ENCODE assay signal across 10 cellular contexts in the genomic region with DNA sequence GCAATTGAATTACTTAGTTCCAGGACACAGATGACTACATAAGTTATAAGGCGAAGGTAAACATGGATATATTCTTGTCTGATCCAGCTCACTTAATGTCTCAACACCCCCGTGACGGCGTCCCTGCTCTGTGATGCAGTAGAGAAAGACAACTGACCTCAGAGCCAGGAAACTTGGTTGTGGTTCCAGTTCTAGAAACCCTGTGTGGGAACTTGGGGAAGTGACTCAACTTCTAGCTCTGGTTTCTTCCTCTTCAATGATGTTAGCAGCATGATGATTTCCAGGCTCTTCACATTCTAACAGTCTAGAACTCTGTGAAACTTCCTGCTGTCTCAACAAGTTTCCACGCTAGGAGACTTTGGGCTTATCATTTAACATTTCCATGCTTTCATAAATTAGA. TPM values are rescaled to one million over a fixed set of nuclear protein-coding genes. Genes with fewer than 3 reads are reported as not detected.
A peak's percentile ranks its signal among the peaks of the same experiment; 100 is the strongest.
DNase-seq lines count a peak whose midpoint lies in the region; ATAC-seq and TF ChIP-seq lines count a peak whose summit lies in the region.
"Had no signal": no experiment of that assay in that cellular context is flagged by ENCODE, and none has a peak within 500 bp of the region (broad histone marks: within the 10 kb centered on the region; RNA-seq: fewer than 3 reads in every experiment).

No MANE protein-coding gene starts in this region.

- no peak overlapping the region for H3K27ac Mint-ChIP-seq in activated CD8-positive, alpha-beta memory T cell treated with anti-CD3 and anti-CD28 coated beads, Interleukin-2, amount 10 ng/mL, durations not matched to agents 7 days and 5 days
- no peak overlapping the region for H3K27ac Mint-ChIP-seq in Caco-2 (ENCODE audit: unreplicated experiment)

- peaks cover 3% of the 10 kb centered on the region for H3K36me3 Mint-ChIP-seq in activated CD8-positive, alpha-beta memory T cell treated with anti-CD3 and anti-CD28 coated beads, Interleukin-2, amount 10 ng/mL, durations not matched to agents 7 days and 5 days
- H3K36me3 Mint-ChIP-seq in Caco-2 (ENCODE audit: insufficient read depth, unreplicated experiment), result no peaks in the 10 kb centered on the region

- no peaks in the 10 kb centered on the region for H3K4me1 ChIP-seq in Caco-2

- H3K36me3 ChIP-seq in Caco-2 (ENCODE audit: control insufficient read depth, insufficient read depth, low read length), result no peaks in the 10 kb centered on the region

- no peaks in the 10 kb centered on the region for H3K27me3 ChIP-seq in Caco-2 (replicated peaks; ENCODE audit: control insufficient read depth, insufficient read depth, low read length)

- POLR2A ChIA-PET in Caco-2 (lab: Charles Lee), result no interaction called here

- no peak for TF ChIP-seq CTCF in NB4 (IDR thresholded peaks at IDR 0.05; ENCODE audit: low read depth, low read length)
- TF ChIP-seq CTCF in fibroblast of villous mesenchyme (IDR thresholded peaks at IDR 0.05; ENCODE audit: insufficient read depth, low read depth, low read length), result no peak
- TF ChIP-seq CTCF in Caco-2 (IDR thresholded peaks at IDR 0.05; ENCODE audit: insufficient read depth in 1 of 2, low read depth in 1 of 2, low read length in 1 of 2, severe bottlenecking in 1 of 2, unreplicated experiment in 1 of 2), result no peak

- H3K9me3 ChIP-seq in Caco-2, result no peaks in the 10 kb centered on the region

- H3K27me3 Mint-ChIP-seq in activated CD8-positive, alpha-beta memory T cell treated with anti-CD3 and anti-CD28 coated beads, Interleukin-2, amount 10 ng/mL, durations not matched to agents 7 days and 5 days, result peaks cover 84% of the 10 kb centered on the region
- peaks cover 12% of the 10 kb centered on the region for H3K27me3 Mint-ChIP-seq in Caco-2 (ENCODE audit: insufficient read depth, unreplicated experiment)

- DNase-seq in NB4 (ENCODE audit: low read depth), result peak; percentile 39
- DNase-seq in activated CD8-positive, alpha-beta memory T cell treated with anti-CD3 and anti-CD28 coated beads, Interleukin-2, amount 10 ng/mL, durations not matched to agents 7 days and 5 days, result peak; percentile 89
- peak; percentile 84 for DNase-seq in fibroblast of villous mesenchyme (ENCODE audit: low read depth)
- DNase-seq in stimulated activated CD8-positive, alpha-beta memory T cell treated with anti-CD3 and anti-CD28 coated beads, Interleukin-7, amount 100 ng/mL, for 4 hours (ENCODE audit: low read depth in 2 of 2), result peak; percentile 3 to 8
- no peak for DNase-seq in Caco-2
- no peak for DNase-seq in NOMO-1 treated with dmso at 0.1 percent for 144 hours (lab: John Stamatoyannopoulos, UW; ENCODE audit: unreplicated experiment)
- DNase-seq: NCI-H1930 had no signal

- H3K9me3 Mint-ChIP-seq in activated CD8-positive, alpha-beta memory T cell treated with anti-CD3 and anti-CD28 coated beads, Interleukin-2, amount 10 ng/mL, durations not matched to agents 7 days and 5 days (ENCODE audit: low read depth), result no peaks in the 10 kb centered on the region
- H3K9me3 Mint-ChIP-seq in Caco-2 (ENCODE audit: unreplicated experiment), result no peaks in the 10 kb centered on the region

- BruUV-seq in Caco-2 (replicated peaks; lab: Mats Ljungman, UMichigan), result no TSS peak

- CTCF ChIA-PET in activated CD8-positive, alpha-beta memory T cell treated with anti-CD3 and anti-CD28 coated beads, Interleukin-2, amount 10 ng/mL, durations not matched to agents 7 days and 5 days (lab: Charles Lee), result interaction anchor here (1.4 to 2.2 kb wide), 2 partner anchors 14 to 56 kb away, joined by 3 to 8 read pairs; no protein-coding TSS in a partner anchor
- CTCF ChIA-PET in Caco-2 (lab: Charles Lee), result no interaction called here

- peak; percentile 96 for ATAC-seq in activated CD8-positive, alpha-beta memory T cell treated with anti-CD3 and anti-CD28 coated beads, Interleukin-2, amount 10 ng/mL, durations not matched to agents 7 days and 5 days
- no peak for ATAC-seq in HG03095 (IDR thresholded peaks at IDR 0.05; ENCODE audit: unreplicated experiment)

- TF ChIP-seq POLR2A in NB4 (IDR thresholded peaks at IDR 0.05; ENCODE audit: extremely low read depth, insufficient read length), result no peak

- intact Hi-C loops in Caco-2 (cut with micrococcal nuclease; ENCODE audit: unreplicated experiment), result no loop called here

- H3K4me3 Mint-ChIP-seq in activated CD8-positive, alpha-beta memory T cell treated with anti-CD3 and anti-CD28 coated beads, Interleukin-2, amount 10 ng/mL, durations not matched to agents 7 days and 5 days, result no peak overlapping the region
- H3K4me3 Mint-ChIP-seq in Caco-2 (ENCODE audit: unreplicated experiment), result no peak overlapping the region

- H3K4me1 Mint-ChIP-seq in activated CD8-positive, alpha-beta memory T cell treated with anti-CD3 and anti-CD28 coated beads, Interleukin-2, amount 10 ng/mL, durations not matched to agents 7 days and 5 days, result peaks cover 23% of the 10 kb centered on the region
- no peaks in the 10 kb centered on the region for H3K4me1 Mint-ChIP-seq in Caco-2 (ENCODE audit: low read depth, unreplicated experiment)

- H3K4me3 ChIP-seq in NB4 (ENCODE audit: low read depth, low read length), result no peak overlapping the region
- no peak overlapping the region for H3K4me3 ChIP-seq in fibroblast of villous mesenchyme (ENCODE audit: low read depth, low read length)
- H3K4me3 ChIP-seq in Caco-2 (ENCODE audit: low read depth, low read length), result no peak overlapping the region
- H3K4me3 ChIP-seq: lung had no signal

RNA-seq across cellular contexts. Expression of a gene that starts 18.4 kb away (rescaled TPM):
- total RNA-seq in activated CD8-positive, alpha-beta memory T cell treated with anti-CD3 and anti-CD28 coated beads, Interleukin-2, amount 10 ng/mL, durations not matched to agents 7 days and 5 days, result not detected
- total RNA-seq in fibroblast of villous mesenchyme (197 and 481 TPM in 2 replicates), Caco-2 (2022) (0.37 TPM in 1 of 2 replicates, not detected in the other)
- total RNA-seq: T-helper 2 cell treated with Interferon-gamma antibody and Interleukin-4, amounts not matched to agents 100 ng/mL and 5 ng/mL, for 36 hours had no signal

Comparison
In these comparisons a context has a peak if more than half of its experiments do, and no peak if none do; other contexts are left out.
1. DNase-seq: peak in NB4 (single experiment), activated CD8-positive, alpha-beta memory T cell treated with anti-CD3 and anti-CD28 coated beads, Interleukin-2, amount 10 ng/mL, durations not matched to agents 7 days and 5 days (single experiment), fibroblast of villous mesenchyme (single experiment) and stimulated activated CD8-positive, alpha-beta memory T cell treated with anti-CD3 and anti-CD28 coated beads, Interleukin-7, amount 100 ng/mL, for 4 hours (2 of 2); none in Caco-2 (0 of 2) and NOMO-1 treated with dmso at 0.1 percent for 144 hours (single experiment).
2. RNA of a gene that starts 18.4 kb away (total RNA-seq): 197 to 481 TPM in fibroblast of villous mesenchyme; 0.37 TPM in Caco-2 and not detected in activated CD8-positive, alpha-beta memory T cell treated with anti-CD3 and anti-CD28 coated beads, Interleukin-2, amount 10 ng/mL, durations not matched to agents 7 days and 5 days; every median in the first group is over 100 times any median in the second.